ENCODE assay signal across 21 cellular contexts in the genomic region with DNA sequence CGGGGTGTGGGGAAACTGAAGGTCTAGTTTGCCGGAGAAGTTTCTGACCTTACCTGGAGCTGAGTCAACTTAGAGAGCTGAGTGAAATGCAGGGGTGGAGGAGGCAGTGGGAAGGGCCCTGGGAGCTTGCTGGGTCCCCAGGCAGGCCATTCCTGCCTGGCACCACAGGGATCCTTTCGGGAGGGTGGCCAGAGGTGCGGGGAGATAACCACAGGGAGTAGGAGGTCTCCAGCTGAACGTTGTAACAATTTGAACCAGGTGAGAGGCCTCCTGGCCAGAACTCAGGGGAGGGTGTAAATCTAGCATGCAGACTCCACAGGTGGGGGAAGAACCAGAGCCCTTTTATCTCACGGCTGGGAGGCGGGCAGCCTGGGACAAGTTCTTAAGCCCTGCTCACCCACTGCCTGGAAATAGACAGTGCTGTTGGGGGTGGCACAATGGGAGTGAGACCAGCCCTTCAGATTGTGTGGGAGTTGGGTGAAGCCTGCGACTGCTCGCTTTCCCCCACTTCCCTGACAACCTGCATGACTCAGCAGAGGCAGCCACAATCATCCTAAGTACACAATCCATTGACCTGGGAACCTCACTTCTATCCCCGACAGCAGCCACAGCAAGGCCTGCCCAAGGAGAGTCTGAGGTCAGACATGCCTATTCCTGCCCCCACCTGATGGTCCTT.
DNase-seq lines count a peak whose midpoint lies in the region; ATAC-seq and TF ChIP-seq lines count a peak whose summit lies in the region.
"Had no signal": no experiment of that assay in that cellular context is flagged by ENCODE, and none has a peak within 500 bp of the region (broad histone marks: within the 10 kb centered on the region; RNA-seq: fewer than 3 reads in every experiment).

No MANE protein-coding gene starts in this region.

- no peak overlapping the region for H3K4ac ChIP-seq in mesendoderm (ENCODE audit: low read depth, low read length)

- WGBS in mammary epithelial cell (ENCODE audit: low coverage, missing lambda C conversion rate): 65% methylated on average over 7 of the region's 10 CpGs
- WGBS in mesendoderm (ENCODE audit: extremely low coverage, insufficient coverage, low lambda C conversion rate): no CpG with 5 or more reads among the region's 10 CpGs

- no peaks in the 10 kb centered on the region for H3K27me3 Mint-ChIP-seq in activated T-helper 2 cell treated with anti-CD3 and anti-CD28 coated beads, Interferon-gamma antibody, Interleukin-2, Interleukin-4, amounts not matched to agents 10 μg/mL and 5 μg/mL and 100 μg/mL, durations not matched to agents 14 hours and 24 hours and 36 hours (ENCODE audit: low read depth)
- H3K27me3 Mint-ChIP-seq: CD4-positive, alpha-beta T cell; stimulated activated naive CD8-positive, alpha-beta T cell treated with anti-CD3 and anti-CD28 coated beads, Interleukin-15, amount 100 ng/mL, for 72 hours had no signal

- H2AK5ac ChIP-seq in mesendoderm (ENCODE audit: low read length): no peak overlapping the region

- no peaks in the 10 kb centered on the region for H3K36me3 Mint-ChIP-seq in activated T-helper 2 cell treated with anti-CD3 and anti-CD28 coated beads, Interferon-gamma antibody, Interleukin-2, Interleukin-4, amounts not matched to agents 10 μg/mL and 5 μg/mL and 100 μg/mL, durations not matched to agents 14 hours and 24 hours and 36 hours (ENCODE audit: low read depth)

- no peaks in the 10 kb centered on the region for H3K9me3 ChIP-seq in mammary epithelial cell (replicated peaks; ENCODE audit: insufficient read depth, low read length)
- H3K9me3 ChIP-seq: tibial artery had no signal

- H4K5ac ChIP-seq in mesendoderm (ENCODE audit: low read length): no peak overlapping the region

- CTCF ChIA-PET in mammary epithelial cell (lab: Charles Lee; ENCODE audit: low non-redundant PET): no interaction called here

- H3K27me3 ChIP-seq in mammary epithelial cell (ENCODE audit: insufficient read depth, low read length): no peaks in the 10 kb centered on the region
- H3K27me3 ChIP-seq in mesendoderm (ENCODE audit: insufficient read depth, low read length, poor library complexity): no peaks in the 10 kb centered on the region
- H3K27me3 ChIP-seq: tibial artery had no signal

- no peak overlapping the region for H3K27ac Mint-ChIP-seq in activated T-helper 2 cell treated with anti-CD3 and anti-CD28 coated beads, Interferon-gamma antibody, Interleukin-2, Interleukin-4, amounts not matched to agents 10 μg/mL and 5 μg/mL and 100 μg/mL, durations not matched to agents 14 hours and 24 hours and 36 hours
- H3K27ac Mint-ChIP-seq: CD4-positive, alpha-beta T cell; natural killer cell; stimulated activated naive CD8-positive, alpha-beta T cell treated with anti-CD3 and anti-CD28 coated beads, Interleukin-15, amount 100 ng/mL, for 72 hours; T-helper 1 cell treated with Interleukin-12 subunit alpha and Interleukin-12 subunit beta and Interleukin-4 antibody, amounts not matched to agents 30 μg/mL and 1 μg/mL, for 36 hours had no signal

- H3K27ac ChIP-seq in mammary epithelial cell (ENCODE audit: insufficient read depth, low read depth, low read length): no peak overlapping the region
- H3K27ac ChIP-seq in mesendoderm (ENCODE audit: low read depth, low read length): no peak overlapping the region
- H3K27ac ChIP-seq: skin epidermis, tibial artery had no signal

- no peak overlapping the region for H2BK120ac ChIP-seq in mesendoderm (ENCODE audit: low read depth, low read length)

- DNase-seq in NCI-H2107 treated with DMSO at 0.1 percent for 48 hours (lab: John Stamatoyannopoulos, UW; ENCODE audit: unreplicated experiment) (peak; percentile 13), NCI-H2107 (lab: John Stamatoyannopoulos, UW) (no peak), NB4 (ENCODE audit: low read depth) (peak; percentile 2), mammary epithelial cell (peak; percentile 45), mesendoderm (peak; percentile 23)
- DNase-seq in activated T-helper 2 cell treated with anti-CD3 and anti-CD28 coated beads, Interferon-gamma antibody, Interleukin-2, Interleukin-4, amounts not matched to agents 10 μg/mL and 5 μg/mL and 100 μg/mL, durations not matched to agents 14 hours and 24 hours and 36 hours (ENCODE audit: low spot score): no peak
- DNase-seq: 8988T; activated CD4-positive, alpha-beta T cell treated with anti-CD3 and anti-CD28 coated beads for 48 hours; activated CD8-positive, alpha-beta memory T cell treated with anti-CD3 and anti-CD28 coated beads for 24 hours; activated effector memory CD4-positive, alpha-beta T cell treated with anti-CD3 and anti-CD28 coated beads, Interleukin-2, amount 50 U/mL, for 16 hours; CD4-positive, alpha-beta T cell; cerebellar nuclear complex; natural killer cell; NCI-H1694; NCI-H748 treated with DMSO at 0.1 percent for 48 hours; stimulated activated naive CD8-positive, alpha-beta T cell treated with anti-CD3 and anti-CD28 coated beads, Interleukin-15, amount 100 ng/mL, for 72 hours; tibial artery had no signal

- peak overlapping the region; percentile 78 for H2AFZ ChIP-seq in mammary epithelial cell (ENCODE audit: low read depth, low read length)

- no peak for ATAC-seq in GM21423 (IDR thresholded peaks at IDR 0.05; ENCODE audit: unreplicated experiment)
- ATAC-seq in HG03342 (IDR thresholded peaks at IDR 0.05; ENCODE audit: unreplicated experiment): no peak
- ATAC-seq: natural killer cell; stimulated activated naive CD8-positive, alpha-beta T cell treated with anti-CD3 and anti-CD28 coated beads, Interleukin-15, amount 100 ng/mL, for 72 hours had no signal

- TF ChIP-seq CTCF in NB4 (IDR thresholded peaks at IDR 0.05; ENCODE audit: low read depth, low read length) (no peak), mammary epithelial cell (conservative IDR thresholded peaks at IDR 0.05 in 1 of 2, IDR thresholded peaks at IDR 0.05 in 1 of 2; ENCODE audit: extremely low read depth in 1 of 2, insufficient read depth in 1 of 2, low read depth in 1 of 2, low read length in 2 of 2) (no peak)

- H3K23ac ChIP-seq in mesendoderm (ENCODE audit: low read length): no peak overlapping the region

- no peaks in the 10 kb centered on the region for H3K36me3 ChIP-seq in mammary epithelial cell (ENCODE audit: insufficient read depth, low read length)
- H3K36me3 ChIP-seq in mesendoderm (ENCODE audit: control insufficient read depth, insufficient read depth, low read length): no peaks in the 10 kb centered on the region
- H3K36me3 ChIP-seq: tibial artery had no signal

- no peak overlapping the region for H3K56ac ChIP-seq in mesendoderm (ENCODE audit: low read length)

- no peak overlapping the region for H2BK5ac ChIP-seq in mesendoderm (ENCODE audit: low read length)

- no TSS peak for BruUV-seq in mammary epithelial cell (replicated peaks; lab: Mats Ljungman, UMichigan)

- H3K4me1 Mint-ChIP-seq in activated T-helper 2 cell treated with anti-CD3 and anti-CD28 coated beads, Interferon-gamma antibody, Interleukin-2, Interleukin-4, amounts not matched to agents 10 μg/mL and 5 μg/mL and 100 μg/mL, durations not matched to agents 14 hours and 24 hours and 36 hours (ENCODE audit: low read depth): no peaks in the 10 kb centered on the region
- H3K4me1 Mint-ChIP-seq: natural killer cell; stimulated activated naive CD8-positive, alpha-beta T cell treated with anti-CD3 and anti-CD28 coated beads, Interleukin-15, amount 100 ng/mL, for 72 hours had no signal

- intact Hi-C loops in mammary epithelial cell (cut with micrococcal nuclease): no loop called here
- intact Hi-C loops in activated T-helper 2 cell treated with anti-CD3 and anti-CD28 coated beads, Interferon-gamma antibody, Interleukin-2, Interleukin-4, amounts not matched to agents 10 μg/mL and 5 μg/mL and 100 μg/mL, durations not matched to agents 14 hours and 24 hours and 36 hours (cut with micrococcal nuclease): no loop called here

- H4K20me1 ChIP-seq in mammary epithelial cell (ENCODE audit: insufficient read depth, low read length): no peaks in the 10 kb centered on the region

- H3K79me2 ChIP-seq in mammary epithelial cell (ENCODE audit: insufficient read depth, low read length): no peaks in the 10 kb centered on the region
- H3K79me2 ChIP-seq in mesendoderm (ENCODE audit: control insufficient read depth, insufficient read depth, low read length): no peaks in the 10 kb centered on the region

- no peaks in the 10 kb centered on the region for H3K79me1 ChIP-seq in mesendoderm (ENCODE audit: low read length)

- in situ Hi-C loops in mammary epithelial cell (cut with MboI; ENCODE audit: low sequenced_read_pairs in 2 of 2): no loop called here

- H3K9me3 Mint-ChIP-seq in activated T-helper 2 cell treated with anti-CD3 and anti-CD28 coated beads, Interferon-gamma antibody, Interleukin-2, Interleukin-4, amounts not matched to agents 10 μg/mL and 5 μg/mL and 100 μg/mL, durations not matched to agents 14 hours and 24 hours and 36 hours: peaks cover 7% of the 10 kb centered on the region
- H3K9me3 Mint-ChIP-seq: T-helper 1 cell treated with Interleukin-12 subunit alpha and Interleukin-12 subunit beta and Interleukin-4 antibody, amounts not matched to agents 30 μg/mL and 1 μg/mL, for 36 hours had no signal

- H3K4me1 ChIP-seq in mammary epithelial cell (ENCODE audit: insufficient read depth, low read length) (peaks cover 14% of the 10 kb centered on the region), mesendoderm (ENCODE audit: control insufficient read depth, low read depth, low read length) (no peaks in the 10 kb centered on the region)
- H3K4me1 ChIP-seq: tibial artery had no signal

- no peak overlapping the region for H3K4me3 Mint-ChIP-seq in activated T-helper 2 cell treated with anti-CD3 and anti-CD28 coated beads, Interferon-gamma antibody, Interleukin-2, Interleukin-4, amounts not matched to agents 10 μg/mL and 5 μg/mL and 100 μg/mL, durations not matched to agents 14 hours and 24 hours and 36 hours (ENCODE audit: low read depth)
- H3K4me3 Mint-ChIP-seq: CD4-positive, alpha-beta T cell; natural killer cell; stimulated activated naive CD8-positive, alpha-beta T cell treated with anti-CD3 and anti-CD28 coated beads, Interleukin-15, amount 100 ng/mL, for 72 hours; T-helper 1 cell treated with Interleukin-12 subunit alpha and Interleukin-12 subunit beta and Interleukin-4 antibody, amounts not matched to agents 30 μg/mL and 1 μg/mL, for 36 hours had no signal

- dilution Hi-C loops in mammary epithelial cell (cut with HindIII; ENCODE audit: low sequenced_read_pairs): no loop called here

- no peak overlapping the region for H4K8ac ChIP-seq in mesendoderm (ENCODE audit: low read depth, low read length)

- H3K9ac ChIP-seq in mammary epithelial cell (ENCODE audit: insufficient read depth, low read length): no peak overlapping the region
- no peak overlapping the region for H3K9ac ChIP-seq in mesendoderm (ENCODE audit: low read length)

- no peak overlapping the region for H3K4me3 ChIP-seq in NB4 (ENCODE audit: low read depth, low read length)
- H3K4me3 ChIP-seq in mammary epithelial cell (replicated peaks in 1 of 3; ENCODE audit: insufficient read depth in 1 of 3, low read depth in 2 of 3, low read length in 3 of 3): no peak overlapping the region
- H3K4me3 ChIP-seq in mesendoderm (ENCODE audit: low read length): no peak overlapping the region
- H3K4me3 ChIP-seq: skin epidermis, tibial artery had no signal

- H3K18ac ChIP-seq in mesendoderm (ENCODE audit: low read length): no peak overlapping the region

- H3K4me2 ChIP-seq in mammary epithelial cell (ENCODE audit: insufficient read depth, low read depth, low read length): no peak overlapping the region
- no peak overlapping the region for H3K4me2 ChIP-seq in mesendoderm (ENCODE audit: low read length)

- TF ChIP-seq POLR2A in NB4 (IDR thresholded peaks at IDR 0.05; ENCODE audit: extremely low read depth, insufficient read length): no peak

- no peak overlapping the region for H2BK15ac ChIP-seq in mesendoderm (replicated peaks; ENCODE audit: low read depth)

Comparison
In these comparisons a context has a peak if more than half of its experiments do, and no peak if none do; other contexts are left out.
1. DNase-seq: peak in NCI-H2107 treated with DMSO at 0.1 percent for 48 hours (single experiment), NB4 (single experiment), mammary epithelial cell (single experiment) and mesendoderm (single experiment); none in NCI-H2107 (single experiment) and activated T-helper 2 cell treated with anti-CD3 and anti-CD28 coated beads, Interferon-gamma antibody, Interleukin-2, Interleukin-4, amounts not matched to agents 10 μg/mL and 5 μg/mL and 100 μg/mL, durations not matched to agents 14 hours and 24 hours and 36 hours (single experiment).